16 cellular contexts compared by ENCODE assay signal in genomic region chr6:54716869-54717268, GRCh38.
DNase-seq lines count a peak whose midpoint lies in the region; ATAC-seq, FAIRE-seq and TF ChIP-seq lines count a peak whose summit lies in the region.
"Had no signal": no experiment of that assay in that cellular context is flagged by ENCODE, and none has a peak within 500 bp of the region (broad histone marks: within the 10 kb centered on the region; RNA-seq: fewer than 3 reads in every experiment).

No MANE protein-coding gene starts in this region.

- H3K9me3 ChIP-seq in osteoblast (ENCODE audit: low read depth, low read length), result no peaks in the 10 kb centered on the region

- no peaks in the 10 kb centered on the region for H3K79me2 ChIP-seq in osteoblast (ENCODE audit: insufficient read depth, low read length)

- peak; percentile 30 for DNase-seq in HFF-Myc (ENCODE audit: extremely low read depth, low read depth)
- peak; percentile 48 for DNase-seq in choroid plexus epithelial cell (ENCODE audit: low read depth)
- DNase-seq in iris pigment epithelial cell (ENCODE audit: low read depth), result peak; percentile 8
- no peak for DNase-seq in osteoblast (ENCODE audit: insufficient read length, low spot score, missing footprints)
- no peak for DNase-seq in HUDEP-2 (lab: John Stamatoyannopoulos, UW; ENCODE audit: unreplicated experiment in 76 of 76)
- no peak for DNase-seq in mucosa of gallbladder (ENCODE audit: low spot score)
- DNase-seq: CD4-positive, alpha-beta T cell; H7; MV-4-11; NCI-H1417 treated with DMSO at 0.1 percent for 48 hours; NCI-H2081 treated with DMSO at 0.1 percent for 48 hours; NCI-H774; SHP77 had no signal

- no peaks in the 10 kb centered on the region for H3K36me3 ChIP-seq in osteoblast (ENCODE audit: insufficient read depth, low read length)

- FAIRE-seq in A204.1 (lab: Jason Lieb, UNC), result peak; percentile 6
- FAIRE-seq: RCC 7860 had no signal

- no peaks in the 10 kb centered on the region for H3K4me1 ChIP-seq in osteoblast (ENCODE audit: insufficient read depth, low read length)

- TF ChIP-seq CTCF in HFF-Myc (IDR thresholded peaks at IDR 0.05; ENCODE audit: low read depth, low read length, missing control alignments), result no peak
- TF ChIP-seq CTCF in choroid plexus epithelial cell (conservative IDR thresholded peaks at IDR 0.05; ENCODE audit: low read depth, low read length), result no peak
- no peak for TF ChIP-seq CTCF in osteoblast (IDR thresholded peaks at IDR 0.05; ENCODE audit: extremely low read depth, low read depth, low read length)

- H4K20me1 ChIP-seq in osteoblast (ENCODE audit: insufficient read depth, low read length), result no peaks in the 10 kb centered on the region

- no peak overlapping the region for H3K4me3 ChIP-seq in HFF-Myc (replicated peaks; ENCODE audit: low read depth, low read length)
- H3K4me3 ChIP-seq in choroid plexus epithelial cell (ENCODE audit: low read depth, low read length), result no peak overlapping the region
- no peak overlapping the region for H3K4me3 ChIP-seq in osteoblast (ENCODE audit: insufficient read depth, low read length)

- H2AFZ ChIP-seq in osteoblast (ENCODE audit: low read length), result no peak overlapping the region

- ATAC-seq in HG02970 (IDR thresholded peaks at IDR 0.05; ENCODE audit: low FRiP score, unreplicated experiment), result no peak

- no peaks in the 10 kb centered on the region for H3K27me3 ChIP-seq in osteoblast (ENCODE audit: insufficient read depth, low read length)

- no peak overlapping the region for H3K27ac ChIP-seq in osteoblast (ENCODE audit: low read depth, low read length)

- H3K4me2 ChIP-seq in osteoblast (ENCODE audit: insufficient read depth, low read length), result no peak overlapping the region

Comparison
In these comparisons a context has a peak if more than half of its experiments do, and no peak if none do; other contexts are left out.
1. DNase-seq: peak in HFF-Myc (single experiment), choroid plexus epithelial cell (single experiment) and iris pigment epithelial cell (single experiment); none in osteoblast (single experiment), HUDEP-2 (0 of 76) and mucosa of gallbladder (single experiment).